Comparison of ENCODE assay signal across 10 cellular contexts in genomic region chr5:52356311-52356918, GRCh38.
DNase-seq lines count a peak whose midpoint lies in the region; FAIRE-seq and TF ChIP-seq lines count a peak whose summit lies in the region.
"Had no signal": no experiment of that assay in that cellular context is flagged by ENCODE, and none has a peak within 500 bp of the region (broad histone marks: within the 10 kb centered on the region; RNA-seq: fewer than 3 reads in every experiment).

No MANE protein-coding gene starts in this region.

- intact Hi-C loops in uterus (cut with DNase I; ENCODE audit: low total_unique reads) (no loop called here), posterior cingulate gyrus (cut with DNase I) (loop anchor here (10.0 kb wide), 1 partner anchor 1392 kb away; no protein-coding TSS in a partner anchor)

- H4K20me1 ChIP-seq in H1 (replicated peaks in 1 of 2; ENCODE audit: control insufficient read depth in 1 of 2, insufficient read depth in 2 of 2, low read length in 2 of 2) (no peaks in the 10 kb centered on the region), smooth muscle cell (ENCODE audit: low read depth) (no peaks in the 10 kb centered on the region)

- H2BK12ac ChIP-seq in H1 (ENCODE audit: low read depth, low read length), result no peak overlapping the region

- no peak overlapping the region for H3K18ac ChIP-seq in H1 (ENCODE audit: extremely low read depth, low read length)

- no peak for TF ChIP-seq EP300 in H1 (IDR thresholded peaks at IDR 0.05; ENCODE audit: borderline replicate concordance in 1 of 2, low read depth in 2 of 2, low read length in 2 of 2)

- H3K14ac ChIP-seq in H1 (ENCODE audit: insufficient read length), result no peak overlapping the region

- 60% methylated on average over 3 of the region's 3 CpGs; no CpG with 5 or more reads in 1 of the 2 experiments for WGBS in H1 (ENCODE audit: extremely low coverage in 1 of 2, insufficient coverage in 1 of 2, insufficient read length in 1 of 2, insufficient replicate concordance in 2 of 2, low coverage in 1 of 2, low lambda C conversion rate in 2 of 2, missing lambda C conversion rate in 1 of 2), 2 experiments
- 36% methylated on average over 3 of the region's 3 CpGs for WGBS in smooth muscle cell (ENCODE audit: low lambda C conversion rate)

- POLR2A ChIA-PET in H1 (lab: Charles Lee; ENCODE audit: partially characterized antibody), result no interaction called here

- TF ChIP-seq RAD21 in H1 (IDR thresholded peaks at IDR 0.05 in 1 of 2, conservative IDR thresholded peaks at IDR 0.05 in 1 of 2; ENCODE audit: low read depth in 2 of 2, low read length in 2 of 2), result peak; percentile 59 to 71

- FAIRE-seq in H1 (lab: Jason Lieb, UNC), result no peak

- H3K9ac ChIP-seq in H1 (replicated peaks in 1 of 4; ENCODE audit: extremely low read depth in 1 of 4, low read depth in 3 of 4, low read length in 3 of 4) (no peak overlapping the region), smooth muscle cell (ENCODE audit: low read depth) (no peak overlapping the region)

- no peak overlapping the region for H3K56ac ChIP-seq in H1 (replicated peaks; ENCODE audit: insufficient read length, low read depth, low read length)

- H2AFZ ChIP-seq in H1 (ENCODE audit: low read length), result no peak overlapping the region
- H2AFZ ChIP-seq in smooth muscle cell (ENCODE audit: low read depth), result no peak overlapping the region

- no peak overlapping the region for H2BK120ac ChIP-seq in H1 (replicated peaks; ENCODE audit: low read depth, low read length)

- no peak overlapping the region for H3K23ac ChIP-seq in H1 (ENCODE audit: insufficient read length)

- no peaks in the 10 kb centered on the region for H3K79me1 ChIP-seq in H1 (ENCODE audit: low read depth, low read length)

- H3K36me3 ChIP-seq in H1 (ENCODE audit: control insufficient read depth in 2 of 4, insufficient read depth in 4 of 4, low read length in 3 of 4) (no peaks in the 10 kb centered on the region), smooth muscle cell (ENCODE audit: low read depth) (no peaks in the 10 kb centered on the region), uterus (no peaks in the 10 kb centered on the region)

- H2AK5ac ChIP-seq in H1 (ENCODE audit: low read depth, low read length), result no peak overlapping the region

- H3K9me3 ChIP-seq in H1 (ENCODE audit: insufficient read depth in 2 of 2, low read depth in 1 of 2, low read length in 1 of 2) (no peaks in the 10 kb centered on the region), smooth muscle cell (replicated peaks; ENCODE audit: low read depth) (no peaks in the 10 kb centered on the region), uterus (no peaks in the 10 kb centered on the region)

- H3F3A ChIP-seq in smooth muscle cell (ENCODE audit: low read depth), result no peaks in the 10 kb centered on the region

- no peak overlapping the region for H4K8ac ChIP-seq in H1 (ENCODE audit: extremely low read depth, insufficient read depth, low read length)

- no peak overlapping the region for H2BK5ac ChIP-seq in H1 (ENCODE audit: low read depth, low read length)

- H4K5ac ChIP-seq in H1 (ENCODE audit: insufficient read length, low read depth, low read length), result no peak overlapping the region

- no peak overlapping the region for H2BK15ac ChIP-seq in H1 (ENCODE audit: low read length)

- H3K4ac ChIP-seq in H1 (replicated peaks; ENCODE audit: insufficient read length, low read depth, low read length), result no peak overlapping the region

- H3K27me3 ChIP-seq in H1 (replicated peaks in 1 of 4; ENCODE audit: control insufficient read depth in 3 of 4, extremely low read depth in 1 of 4, insufficient read depth in 3 of 4, low read length in 3 of 4) (peaks cover 0 to 2% (median 0%) of the 10 kb centered on the region in 4 experiments; a peak in 1 of 7 replicates), smooth muscle cell (ENCODE audit: low read depth) (no peaks in the 10 kb centered on the region), uterus (no peaks in the 10 kb centered on the region)

- H3K4me2 ChIP-seq in H1 (ENCODE audit: insufficient read depth in 1 of 2, low read depth in 2 of 2, low read length in 2 of 2) (no peak overlapping the region), smooth muscle cell (no peak overlapping the region)

- TF ChIP-seq POLR2A in H1 (IDR thresholded peaks at IDR 0.05; ENCODE audit: control extremely low read depth in 1 of 2, low read depth in 2 of 2, low read length in 2 of 2) (no peak), uterus (IDR thresholded peaks at IDR 0.05) (no peak)

- H2BK20ac ChIP-seq in H1 (ENCODE audit: low read length), result no peak overlapping the region

- no peaks in the 10 kb centered on the region for H3K23me2 ChIP-seq in H1 (ENCODE audit: low read depth, low read length)

- TF ChIP-seq CTCF in H1 (IDR thresholded peaks at IDR 0.05; ENCODE audit: control extremely low read depth in 1 of 3, insufficient read depth in 1 of 3, low read depth in 1 of 3, low read length in 3 of 3) (peak in 1 of 3 experiments; percentile 54; a peak in 2 of 4 replicates), smooth muscle cell (IDR thresholded peaks at IDR 0.05; ENCODE audit: borderline replicate concordance, insufficient read depth, poor library complexity, severe bottlenecking) (peak; percentile 57), uterus (IDR thresholded peaks at IDR 0.05) (peak in 1 of 4 experiments; percentile 10)

- H3K27ac ChIP-seq in H1 (ENCODE audit: low read depth, low read length), result no peak overlapping the region
- no peak overlapping the region for H3K27ac ChIP-seq in smooth muscle cell (ENCODE audit: low read depth)
- H3K27ac ChIP-seq in uterus, result no peak overlapping the region

- no peaks in the 10 kb centered on the region for H3K4me1 ChIP-seq in H1 (replicated peaks in 1 of 4; ENCODE audit: control insufficient read depth in 3 of 4, insufficient read depth in 4 of 4, low read length in 3 of 4)
- H3K4me1 ChIP-seq in smooth muscle cell (ENCODE audit: low read depth), result no peaks in the 10 kb centered on the region
- no peaks in the 10 kb centered on the region for H3K4me1 ChIP-seq in uterus

- H4K91ac ChIP-seq in H1 (replicated peaks; ENCODE audit: insufficient read length, low read length), result no peak overlapping the region

- CTCF ChIA-PET in H1 (lab: Charles Lee; ENCODE audit: partially characterized antibody), result interaction anchor here (1.3 to 1.8 kb wide), 5 partner anchors 9 to 1393 kb away, joined by 3 to 6 read pairs (median 3); no protein-coding TSS in a partner anchor

- no peaks in the 10 kb centered on the region for H3K79me2 ChIP-seq in H1 (ENCODE audit: control insufficient read depth in 1 of 2, insufficient read depth in 2 of 2, low read length in 2 of 2)
- no peaks in the 10 kb centered on the region for H3K79me2 ChIP-seq in smooth muscle cell (ENCODE audit: low read depth)

- DNase-seq in NCI-H2171 treated with DMSO at 0.1 percent for 48 hours (lab: John Stamatoyannopoulos, UW) (peak; percentile 25), NCI-H2171 (lab: John Stamatoyannopoulos, UW) (no peak), NCI-H524 (lab: John Stamatoyannopoulos, UW) (peak; percentile 23 to 46), H1 (ENCODE audit: low read depth in 1 of 2, low spot score in 2 of 2) (no peak), smooth muscle cell (lab: John Stamatoyannopoulos, UW; ENCODE audit: unreplicated experiment) (no peak), uterus (no peak), hepatic stellate cell (ENCODE audit: low spot score) (no peak), posterior cingulate gyrus (no peak)
- DNase-seq: C1 segment of cervical spinal cord, naive B cell had no signal

- no peak overlapping the region for H3K4me3 ChIP-seq in H1 (ENCODE audit: extremely low read depth in 1 of 4, insufficient read depth in 2 of 4, low read depth in 3 of 4, low read length in 4 of 4)
- H3K4me3 ChIP-seq in smooth muscle cell, result no peak overlapping the region
- no peak overlapping the region for H3K4me3 ChIP-seq in uterus

TF ChIP-seq in H1, 55 proteins besides CTCF, POLR2A, EP300 and RAD21:
- TF ChIP-seq TAF1 (IDR thresholded peaks at IDR 0.05; ENCODE audit: low read depth, low read length) (no peak), CREB1 (IDR thresholded peaks at IDR 0.05) (no peak), ATF2 (IDR thresholded peaks at IDR 0.05; ENCODE audit: low read length) (no peak), CBX8 (IDR thresholded peaks at IDR 0.05; ENCODE audit: borderline replicate concordance, low read depth, low read length) (no peak), MAX (IDR thresholded peaks at IDR 0.05) (no peak), SIX5 (IDR thresholded peaks at IDR 0.05; ENCODE audit: low read depth, low read length) (no peak), BCL11A (IDR thresholded peaks at IDR 0.05; ENCODE audit: low read depth in 2 of 2, low read length in 2 of 2) (no peak), NRF1 (IDR thresholded peaks at IDR 0.05; ENCODE audit: low read depth, low read length) (no peak)

Comparison
In these comparisons a context has a peak if more than half of its experiments do, and no peak if none do; other contexts are left out.
1. DNase-seq: peak in NCI-H2171 treated with DMSO at 0.1 percent for 48 hours (single experiment) and NCI-H524 (2 of 2); none in NCI-H2171 (single experiment), H1 (0 of 2), smooth muscle cell (single experiment), uterus (0 of 2), hepatic stellate cell (single experiment) and posterior cingulate gyrus (0 of 10).